Comparison of ENCODE assay signal across 8 cellular contexts in genomic region chr2:70142590-70143313, GRCh38. TPM values are rescaled to one million over a fixed set of nuclear protein-coding genes. Genes with fewer than 3 reads are reported as not detected.
DNase-seq lines count a peak whose midpoint lies in the region; ATAC-seq and TF ChIP-seq lines count a peak whose summit lies in the region.

No MANE protein-coding gene starts in this region.

- peak overlapping the region; percentile 99 for H3K27ac ChIP-seq in BLaER1

- H3K36me3 ChIP-seq in BLaER1, result no peaks in the 10 kb centered on the region

- peak; percentile 94 for TF ChIP-seq CTCF in chondrocyte (IDR thresholded peaks at IDR 0.05)

- H3K4me1 ChIP-seq in BLaER1, result peaks cover 50% of the 10 kb centered on the region

- H3K4me1 Mint-ChIP-seq in chondrocyte (ENCODE audit: low read depth), result peaks cover 28% of the 10 kb centered on the region

- H3K9ac ChIP-seq in BLaER1, result peak overlapping the region; percentile 96

- peak; percentile 91 for DNase-seq in GM19238 (ENCODE audit: insufficient read length, low spot score)
- DNase-seq in NCI-H460 (ENCODE audit: extremely low read depth, low read depth), result peak; percentile 100
- peak; percentile 100 for DNase-seq in activated CD4-positive, alpha-beta T cell treated with anti-CD3 and anti-CD28 coated beads for 1 hour
- DNase-seq in chondrocyte (ENCODE audit: low spot score), result peak; percentile 100
- peak; percentile 100 for DNase-seq in kidney tubule cell (ENCODE audit: low spot score)
- DNase-seq in stimulated activated CD4-positive, alpha-beta T cell treated with anti-CD3 and anti-CD28 coated beads, Interleukin-1b, Interleukin-23, amount 100 ng/mL, for 1 hour (ENCODE audit: low read depth in 2 of 2), result peak; percentile 98 to 99

- no peaks in the 10 kb centered on the region for H3K36me3 Mint-ChIP-seq in chondrocyte (ENCODE audit: low read depth)

- H4K20me1 ChIP-seq in BLaER1, result no peaks in the 10 kb centered on the region

- no peaks in the 10 kb centered on the region for H3K27me3 ChIP-seq in BLaER1

- H3K27ac Mint-ChIP-seq in chondrocyte (ENCODE audit: unreplicated experiment), result peak overlapping the region; percentile 99

- no peaks in the 10 kb centered on the region for H3K9me3 Mint-ChIP-seq in chondrocyte (ENCODE audit: low read depth)

- peak; percentile 74 for ATAC-seq in HG03439 (IDR thresholded peaks at IDR 0.05; ENCODE audit: unreplicated experiment)

- no peaks in the 10 kb centered on the region for H3K27me3 Mint-ChIP-seq in chondrocyte (ENCODE audit: low read depth)

- peak overlapping the region; percentile 74 for H3K4me3 ChIP-seq in BLaER1

- peak overlapping the region; percentile 96 for H3K4me2 ChIP-seq in BLaER1

- no peaks in the 10 kb centered on the region for H3K9me3 ChIP-seq in BLaER1

- peak overlapping the region; percentile 71 for H3K4me3 Mint-ChIP-seq in chondrocyte (ENCODE audit: unreplicated experiment)

RNA-seq across cellular contexts. Expression of gene C2orf42, which starts 48.1 kb away (rescaled TPM):
- total RNA-seq in NCI-H460 (2014; rRNA removed; shearing (Covaris generic)), result 15.5 and 15.6 TPM in 2 replicates
- 6.8 and 19.2 TPM in 2 replicates for polyA plus RNA-seq in NCI-H460 (2014; cell fraction: nucleus; rRNA removed)
- 14.3 to 24.8 TPM (median 14.7 TPM) in 3 replicates for total RNA-seq in chondrocyte

RNA-seq across cellular contexts. Expression of gene PCBP1, which starts 55.5 kb away (rescaled TPM):
- 26.3 and 47.8 TPM in 2 replicates for total RNA-seq in NCI-H460 (2014; rRNA removed; shearing (Covaris generic))
- polyA plus RNA-seq in NCI-H460 (2014; cell fraction: nucleus; rRNA removed), result 40.3 and 45.6 TPM in 2 replicates
- 220 to 240 TPM (median 221 TPM) in 3 replicates for total RNA-seq in chondrocyte

Comparison
In these comparisons a context has a peak if more than half of its experiments do, and no peak if none do; other contexts are left out.
1. Peak in every context shown above with its lines: DNase-seq, ATAC-seq, H3K4me3 ChIP-seq and H3K27ac ChIP-seq.